In the genomic region with DNA sequence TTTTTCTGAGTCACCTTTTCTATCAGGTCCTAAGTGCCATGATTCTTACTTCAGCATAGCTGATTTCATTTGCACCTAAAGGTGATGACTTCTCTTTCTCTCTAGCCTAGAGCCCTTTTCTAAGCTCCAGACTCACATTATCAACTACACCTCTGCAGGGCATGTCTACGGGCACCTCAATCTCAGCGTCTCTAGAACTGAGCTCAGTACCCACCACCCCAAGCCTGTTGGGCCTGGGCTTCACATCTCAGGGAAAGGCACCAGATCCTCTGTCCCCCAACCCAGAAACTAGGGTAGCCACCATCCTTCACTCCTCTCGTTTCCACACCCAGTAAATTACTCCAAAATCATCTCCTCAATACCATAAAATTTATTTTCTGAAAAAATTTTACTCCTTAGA, we compare ENCODE assay signal across 28 cellular contexts. TPM values are rescaled to one million over a fixed set of nuclear protein-coding genes. Genes with fewer than 3 reads are reported as not detected.
A peak's percentile ranks its signal among the peaks of the same experiment; 100 is the strongest.
DNase-seq lines count a peak whose midpoint lies in the region; ATAC-seq, FAIRE-seq and TF ChIP-seq lines count a peak whose summit lies in the region.
"Had no signal": no experiment of that assay in that cellular context is flagged by ENCODE, and none has a peak within 500 bp of the region (broad histone marks: within the 10 kb centered on the region; RNA-seq: fewer than 3 reads in every experiment).

No MANE protein-coding gene starts in this region.

- no peak overlapping the region for H3K4me2 ChIP-seq in HepG2 (ENCODE audit: low read depth, low read length)
- H3K4me2 ChIP-seq: hepatocyte, KMS-11 had no signal

- FAIRE-seq in HepG2 (lab: Jason Lieb, UNC), result no peak
- FAIRE-seq: astrocyte, G401.6, HTR-8/SVneo, small intestine, TTC549 had no signal

- no peak overlapping the region for H3K4me3 Mint-ChIP-seq in activated CD4-positive, alpha-beta T cell treated with anti-CD3 and anti-CD28 coated beads for 36 hours
- H3K4me3 Mint-ChIP-seq in effector memory CD8-positive, alpha-beta T cell, result no peak overlapping the region
- no peak overlapping the region for H3K4me3 Mint-ChIP-seq in stimulated activated effector memory CD8-positive, alpha-beta T cell treated with anti-CD3 and anti-CD28 coated beads, Interleukin-12 subunit alpha, Interleukin-12 subunit beta, amount 100 ng/mL, for 72 hours
- H3K4me3 Mint-ChIP-seq: activated naive CD8-positive, alpha-beta T cell treated with anti-CD3 and anti-CD28 coated beads, Interleukin-2, amount 10 ng/mL, durations not matched to agents 7 days and 5 days had no signal

- no peak for ATAC-seq in activated CD4-positive, alpha-beta T cell treated with anti-CD3 and anti-CD28 coated beads for 36 hours
- ATAC-seq in HepG2 (no peak), right lobe of liver (no peak), HG03097 (IDR thresholded peaks at IDR 0.05; ENCODE audit: low FRiP score, unreplicated experiment) (no peak)
- no peak for ATAC-seq in effector memory CD8-positive, alpha-beta T cell (replicated peaks)
- ATAC-seq in stimulated activated effector memory CD8-positive, alpha-beta T cell treated with anti-CD3 and anti-CD28 coated beads, Interleukin-12 subunit alpha, Interleukin-12 subunit beta, amount 100 ng/mL, for 72 hours, result no peak
- ATAC-seq: gastrocnemius medialis, left colon had no signal

- H3K4me3 ChIP-seq in HepG2 (replicated peaks in 1 of 3; ENCODE audit: insufficient read depth in 1 of 3, low read depth in 2 of 3, low read length in 3 of 3) (no peak overlapping the region), right lobe of liver (no peak overlapping the region)
- H3K4me3 ChIP-seq: gastrocnemius medialis, hepatocyte, tibial nerve had no signal

- POLR2A ChIA-PET in activated CD4-positive, alpha-beta T cell treated with anti-CD3 and anti-CD28 coated beads for 36 hours (lab: Charles Lee), result interaction anchor here (0.6 kb wide), 1 partner anchor 23 kb away, joined by 3 read pairs; no protein-coding TSS in a partner anchor
- POLR2A ChIA-PET in HepG2 (lab: Yijun Ruan, JAX), result no interaction called here

- H3K4me1 Mint-ChIP-seq in activated CD4-positive, alpha-beta T cell treated with anti-CD3 and anti-CD28 coated beads for 36 hours, result peaks cover 9% of the 10 kb centered on the region
- peaks cover 0 to 3% of the 10 kb centered on the region in 2 donors for H3K4me1 Mint-ChIP-seq in effector memory CD8-positive, alpha-beta T cell (ENCODE audit: low read depth in 2 of 2)
- H3K4me1 Mint-ChIP-seq in stimulated activated effector memory CD8-positive, alpha-beta T cell treated with anti-CD3 and anti-CD28 coated beads, Interleukin-12 subunit alpha, Interleukin-12 subunit beta, amount 100 ng/mL, for 72 hours, result peaks cover 3% of the 10 kb centered on the region

- 95% methylated on average over 3 of the region's 3 CpGs for WGBS in HepG2 (ENCODE audit: low lambda C conversion rate)
- 93% methylated on average over 3 of the region's 3 CpGs for WGBS in right lobe of liver (ENCODE audit: insufficient coverage, low coverage, low lambda C conversion rate, missing lambda C conversion rate)

- no peak overlapping the region for H3K9ac ChIP-seq in HepG2 (ENCODE audit: insufficient read depth, low read depth, low read length)
- H3K9ac ChIP-seq: KMS-11 had no signal

- peaks cover 34% of the 10 kb centered on the region for H3K36me3 Mint-ChIP-seq in activated CD4-positive, alpha-beta T cell treated with anti-CD3 and anti-CD28 coated beads for 36 hours (ENCODE audit: low read depth)
- peaks cover 28% of the 10 kb centered on the region for H3K36me3 Mint-ChIP-seq in effector memory CD8-positive, alpha-beta T cell (ENCODE audit: insufficient read depth)
- H3K36me3 Mint-ChIP-seq in stimulated activated effector memory CD8-positive, alpha-beta T cell treated with anti-CD3 and anti-CD28 coated beads, Interleukin-12 subunit alpha, Interleukin-12 subunit beta, amount 100 ng/mL, for 72 hours, result peaks cover 55% of the 10 kb centered on the region

- H3K79me2 ChIP-seq in HepG2 (ENCODE audit: insufficient read depth, low read length), result no peaks in the 10 kb centered on the region
- H3K79me2 ChIP-seq: hepatocyte had no signal

- intact Hi-C loops in activated CD4-positive, alpha-beta T cell treated with anti-CD3 and anti-CD28 coated beads for 36 hours (cut with DNase I, micrococcal nuclease), result no loop called here
- intact Hi-C loops in HepG2 (cut with micrococcal nuclease; ENCODE audit: unreplicated experiment) (no loop called here), right lobe of liver (cut with DNase I) (no loop called here)

- DNase-seq in activated CD4-positive, alpha-beta T cell treated with anti-CD3 and anti-CD28 coated beads for 36 hours, result no peak
- no peak for DNase-seq in activated CD4-positive, alpha-beta T cell treated with anti-CD3 and anti-CD28 coated beads, Interleukin-2, amount 50 U/mL, for 48 hours
- DNase-seq in HepG2 (ENCODE audit: low spot score) (no peak), right lobe of liver (no peak), HuH-7 (ENCODE audit: low spot score) (no peak)
- no peak for DNase-seq in effector memory CD8-positive, alpha-beta T cell
- no peak for DNase-seq in stimulated activated effector memory CD8-positive, alpha-beta T cell treated with anti-CD3 and anti-CD28 coated beads, Interleukin-12 subunit alpha, Interleukin-12 subunit beta, amount 100 ng/mL, for 72 hours (ENCODE audit: low spot score in 2 of 2)
- DNase-seq: 8988T; activated naive CD8-positive, alpha-beta T cell treated with anti-CD3 and anti-CD28 coated beads, Interleukin-2, amount 10 ng/mL, durations not matched to agents 7 days and 5 days; DMS53; gastrocnemius medialis; H7; left colon; mesenchymal stem cell; NCI-H1417; NCI-H2029 treated with DMSO at 0.1 percent for 48 hours; NCI-H526 treated with DMSO at 0.1 percent for 48 hours; occipital lobe; SIG-M5; small intestine had no signal

- in situ Hi-C loops in HepG2 (cut with HindIII; ENCODE audit: extremely low pct_ligation_motif_present, low pct_unique_long_range_greater_than_20kb), result no loop called here

- H3K27ac Mint-ChIP-seq in activated CD4-positive, alpha-beta T cell treated with anti-CD3 and anti-CD28 coated beads for 36 hours, result peak overlapping the region; percentile 0
- H3K27ac Mint-ChIP-seq in effector memory CD8-positive, alpha-beta T cell, result peak overlapping the region; percentile 7 to 19
- peak overlapping the region; percentile 13 for H3K27ac Mint-ChIP-seq in stimulated activated effector memory CD8-positive, alpha-beta T cell treated with anti-CD3 and anti-CD28 coated beads, Interleukin-12 subunit alpha, Interleukin-12 subunit beta, amount 100 ng/mL, for 72 hours

- no peaks in the 10 kb centered on the region for H3K27me3 Mint-ChIP-seq in activated CD4-positive, alpha-beta T cell treated with anti-CD3 and anti-CD28 coated beads for 36 hours
- H3K27me3 Mint-ChIP-seq in effector memory CD8-positive, alpha-beta T cell, result no peaks in the 10 kb centered on the region
- H3K27me3 Mint-ChIP-seq: activated naive CD8-positive, alpha-beta T cell treated with anti-CD3 and anti-CD28 coated beads, Interleukin-2, amount 10 ng/mL, durations not matched to agents 7 days and 5 days had no signal

- no peaks in the 10 kb centered on the region for H4K20me1 ChIP-seq in HepG2 (ENCODE audit: insufficient read depth, low read length)

- H3K27ac ChIP-seq in HepG2 (ENCODE audit: extremely low read length, insufficient read depth, low read length) (no peak overlapping the region), right lobe of liver (no peak overlapping the region)
- H3K27ac ChIP-seq: gastrocnemius medialis, hepatocyte, KMS-11 had no signal

- no peak for TF ChIP-seq POLR2A in HepG2 (IDR thresholded peaks at IDR 0.05; ENCODE audit: insufficient read depth in 1 of 2, low read depth in 2 of 2, low read length in 2 of 2)
- no peak for TF ChIP-seq POLR2A in right lobe of liver (IDR thresholded peaks at IDR 0.05)

- CTCF ChIA-PET in activated CD4-positive, alpha-beta T cell treated with anti-CD3 and anti-CD28 coated beads for 36 hours (lab: Charles Lee), result interaction anchor here (0.6 kb wide), 1 partner anchor 13 kb away, joined by 5 read pairs; no protein-coding TSS in a partner anchor
- CTCF ChIA-PET in HepG2 (lab: Yijun Ruan, JAX; ENCODE audit: low intra/inter-chr PET ratio, low total read pairs), result no interaction called here

- TF ChIP-seq EP300 in HepG2 (IDR thresholded peaks at IDR 0.05; ENCODE audit: low read depth in 2 of 2, low read length in 2 of 2) (no peak), HepG2 (CRISPR knock-in tag; IDR thresholded peaks at IDR 0.05; ENCODE audit: borderline replicate concordance) (no peak)

- TF ChIP-seq CTCF in HepG2 (CRISPR knock-in tag; IDR thresholded peaks at IDR 0.05) (no peak), right lobe of liver (IDR thresholded peaks at IDR 0.05) (no peak)

- no peak for TF ChIP-seq RAD21 in HepG2 (CRISPR knock-in tag; IDR thresholded peaks at IDR 0.05)

- H2AFZ ChIP-seq in HepG2 (ENCODE audit: low read length), result no peak overlapping the region
- H2AFZ ChIP-seq: hepatocyte had no signal

- peaks cover 15 to 30% of the 10 kb centered on the region in 2 experiments for H3K36me3 ChIP-seq in HepG2 (replicated peaks in 1 of 2; ENCODE audit: control insufficient read depth in 1 of 2, insufficient read depth in 2 of 2, low read length in 2 of 2)
- peaks cover 0 to 25% (median 14%) of the 10 kb centered on the region in 4 donors for H3K36me3 ChIP-seq in right lobe of liver

- no peaks in the 10 kb centered on the region for H3K27me3 ChIP-seq in HepG2 (ENCODE audit: control insufficient read depth in 1 of 2, insufficient read depth in 2 of 2, low read length in 2 of 2)
- H3K27me3 ChIP-seq in right lobe of liver, result no peaks in the 10 kb centered on the region
- H3K27me3 ChIP-seq: gastrocnemius medialis, hepatocyte, tibial nerve had no signal

- H3K9me3 Mint-ChIP-seq in activated CD4-positive, alpha-beta T cell treated with anti-CD3 and anti-CD28 coated beads for 36 hours (ENCODE audit: low read depth), result no peaks in the 10 kb centered on the region
- H3K9me3 Mint-ChIP-seq in effector memory CD8-positive, alpha-beta T cell, result no peaks in the 10 kb centered on the region
- H3K9me3 Mint-ChIP-seq in stimulated activated effector memory CD8-positive, alpha-beta T cell treated with anti-CD3 and anti-CD28 coated beads, Interleukin-12 subunit alpha, Interleukin-12 subunit beta, amount 100 ng/mL, for 72 hours, result no peaks in the 10 kb centered on the region
- H3K9me3 Mint-ChIP-seq: activated naive CD8-positive, alpha-beta T cell treated with anti-CD3 and anti-CD28 coated beads, Interleukin-2, amount 10 ng/mL, durations not matched to agents 7 days and 5 days had no signal

- H3K9me3 ChIP-seq in HepG2 (ENCODE audit: low read length), result no peaks in the 10 kb centered on the region
- no peaks in the 10 kb centered on the region for H3K9me3 ChIP-seq in right lobe of liver
- H3K9me3 ChIP-seq: gastrocnemius medialis, tibial nerve had no signal

- H3K4me1 ChIP-seq in HepG2 (ENCODE audit: insufficient read depth, low read length) (peaks cover 21% of the 10 kb centered on the region), right lobe of liver (peaks cover 0 to 11% (median 0%) of the 10 kb centered on the region in 4 donors)
- H3K4me1 ChIP-seq: gastrocnemius medialis had no signal

- no TSS peak for BruUV-seq in HepG2 (replicated peaks; lab: Mats Ljungman, UMichigan)

RNA-seq across cellular contexts. Expression of a gene that starts 10.6 kb away (rescaled TPM):
- total RNA-seq in activated CD4-positive, alpha-beta T cell treated with anti-CD3 and anti-CD28 coated beads for 36 hours, result 100 to 1,000 TPM; 185 to 230 TPM
- total RNA-seq in HepG2 (2016; rRNA removed; fragmentation: Illumina TruSeq; extraction: Trizol), result 53.1 and 85.3 TPM in 2 replicates
- 8.3 and 10.2 TPM in 2 replicates for total RNA-seq in HepG2 (2016; cell fraction: cytosol; rRNA removed; fragmentation: Illumina TruSeq; extraction: Trizol; ENCODE audit: low read depth)
- 43.2 and 85.3 TPM in 2 replicates for total RNA-seq in HepG2 (2016; cell fraction: insoluble cytoplasmic fraction; rRNA removed; fragmentation: Illumina TruSeq; extraction: Trizol)
- total RNA-seq in HepG2 (2016; cell fraction: membrane; rRNA removed; fragmentation: Illumina TruSeq; extraction: Trizol), result 23.6 and 25.9 TPM in 2 replicates
- total RNA-seq in HepG2 (2016; cell fraction: nucleus; rRNA removed; fragmentation: Illumina TruSeq; extraction: Trizol), result 119 and 141 TPM in 2 replicates
- polyA plus RNA-seq in HepG2 (2011; rRNA removed), result 158 and 207 TPM in 2 replicates
- 50.7 and 54.7 TPM in 2 replicates for polyA plus RNA-seq in HepG2 (2011; cell fraction: cytosol; rRNA removed)
- polyA plus RNA-seq in HepG2 (2011; cell fraction: nucleus; rRNA removed), result 1,608 and 1,708 TPM in 2 replicates
- polyA plus RNA-seq in HepG2 (2012), result 152 and 164 TPM in 2 replicates
- 3.6 and 4.0 TPM in 2 replicates for polyA plus RNA-seq in HepG2 (2016; cell fraction: cytosol; fragmentation: Illumina TruSeq; extraction: Trizol; ENCODE audit: low read depth)
- polyA plus RNA-seq in HepG2 (2016; cell fraction: insoluble cytoplasmic fraction; fragmentation: Illumina TruSeq; extraction: Trizol; ENCODE audit: low read depth), result 54.2 and 61.1 TPM in 2 replicates
- 12.4 and 12.5 TPM in 2 replicates for polyA plus RNA-seq in HepG2 (2016; cell fraction: membrane; fragmentation: Illumina TruSeq; extraction: Trizol; ENCODE audit: low read depth)
- 371 and 407 TPM in 2 replicates for polyA plus RNA-seq in HepG2 (2016; cell fraction: nucleus; fragmentation: Illumina TruSeq; extraction: Trizol; ENCODE audit: insufficient read depth, low read depth)
- 74.2 and 219 TPM in 2 replicates for polyA minus RNA-seq in HepG2 (2011; rRNA and poly(A)+ RNA removed; ENCODE audit: low replicate concordance)
- polyA minus RNA-seq in HepG2 (2011; cell fraction: cytosol; rRNA and poly(A)+ RNA removed), result 77.9 and 95.1 TPM in 2 replicates
- 286 and 292 TPM in 2 replicates for polyA minus RNA-seq in HepG2 (2011; cell fraction: nucleus; rRNA and poly(A)+ RNA removed)
- total RNA-seq in right lobe of liver, result 10 to 100 TPM in 5 of 6 experiments, 1 to 10 TPM in 1; 9.5 to 22.6 (median 16.6) TPM
